In genomic region chr7:85474234-85474633, GRCh38 we compare ENCODE assay signal across 13 cellular contexts.
DNase-seq lines count a peak whose midpoint lies in the region; ATAC-seq, FAIRE-seq and TF ChIP-seq lines count a peak whose summit lies in the region.
"Had no signal": no experiment of that assay in that cellular context is flagged by ENCODE, and none has a peak within 500 bp of the region (broad histone marks: within the 10 kb centered on the region; RNA-seq: fewer than 3 reads in every experiment).

No MANE protein-coding gene starts in this region.

- H3K4me2 ChIP-seq in smooth muscle cell, result no peak overlapping the region

- no peak overlapping the region for H3K4me3 ChIP-seq in smooth muscle cell
- no peak overlapping the region for H3K4me3 ChIP-seq in left ventricle myocardium inferior

- H3K27me3 Mint-ChIP-seq in activated T-cell treated with anti-CD3 and anti-CD28 coated beads, Interleukin-2, amount 50 U/mL, for 72 hours (ENCODE audit: low read depth), result no peaks in the 10 kb centered on the region
- H3K27me3 Mint-ChIP-seq: brain had no signal

- H3K36me3 ChIP-seq in smooth muscle cell (ENCODE audit: low read depth), result no peaks in the 10 kb centered on the region
- no peaks in the 10 kb centered on the region for H3K36me3 ChIP-seq in left ventricle myocardium inferior

- FAIRE-seq in frontal cortex (lab: Jason Lieb, UNC), result no peak
- FAIRE-seq: GM18507, TTC549 had no signal

- ATAC-seq in activated T-cell treated with anti-CD3 and anti-CD28 coated beads, Interleukin-2, amount 50 U/mL, for 72 hours (replicated peaks in 1 of 2), result peak; percentile 23 to 46
- ATAC-seq in HG02642 (IDR thresholded peaks at IDR 0.05; ENCODE audit: poor library complexity, unreplicated experiment) (peak; percentile 74), HG03457 (IDR thresholded peaks at IDR 0.05; ENCODE audit: unreplicated experiment) (peak; percentile 69)

- TF ChIP-seq CTCF in smooth muscle cell (IDR thresholded peaks at IDR 0.05; ENCODE audit: borderline replicate concordance, insufficient read depth, poor library complexity, severe bottlenecking), result no peak
- no peak for TF ChIP-seq CTCF in left ventricle myocardium inferior (IDR thresholded peaks at IDR 0.05; ENCODE audit: borderline replicate concordance)

- H3K9me3 Mint-ChIP-seq in activated T-cell treated with anti-CD3 and anti-CD28 coated beads, Interleukin-2, amount 50 U/mL, for 72 hours, result no peaks in the 10 kb centered on the region
- H3K9me3 Mint-ChIP-seq: brain had no signal

- peak in 1 of 2 donors; percentile 0 for DNase-seq in activated T-cell treated with anti-CD3 and anti-CD28 coated beads, Interleukin-2, amount 50 U/mL, for 72 hours
- no peak for DNase-seq in activated T-cell treated with anti-CD3 and anti-CD28 coated beads for 4 hours
- no peak for DNase-seq in smooth muscle cell (lab: John Stamatoyannopoulos, UW; ENCODE audit: unreplicated experiment)
- no peak for DNase-seq in frontal cortex (ENCODE audit: low spot score in 2 of 2)
- DNase-seq in activated naive CD4-positive, alpha-beta T cell treated with Interleukin-2 at 50 U/mL for 16 hours, result no peak
- DNase-seq in left ventricle myocardium inferior, result no peak
- DNase-seq: 8988T, DMS 273 treated with DMSO at 0.1 percent for 48 hours had no signal

- H3K79me2 ChIP-seq in smooth muscle cell (ENCODE audit: low read depth), result no peaks in the 10 kb centered on the region

- H3F3A ChIP-seq in smooth muscle cell (ENCODE audit: low read depth), result peaks cover 3% of the 10 kb centered on the region

- 53% methylated on average over 2 of the region's 2 CpGs for WGBS in smooth muscle cell (ENCODE audit: low lambda C conversion rate)

- no peaks in the 10 kb centered on the region for H3K9me3 ChIP-seq in smooth muscle cell (replicated peaks; ENCODE audit: low read depth)
- H3K9me3 ChIP-seq in left ventricle myocardium inferior (replicated peaks), result no peaks in the 10 kb centered on the region

- no peak overlapping the region for H3K4me3 Mint-ChIP-seq in activated T-cell treated with anti-CD3 and anti-CD28 coated beads, Interleukin-2, amount 50 U/mL, for 72 hours
- H3K4me3 Mint-ChIP-seq: brain had no signal

- no peaks in the 10 kb centered on the region for H3K27me3 ChIP-seq in smooth muscle cell (ENCODE audit: low read depth)
- no peaks in the 10 kb centered on the region for H3K27me3 ChIP-seq in left ventricle myocardium inferior (ENCODE audit: low read depth)

- no peaks in the 10 kb centered on the region for H4K20me1 ChIP-seq in smooth muscle cell (ENCODE audit: low read depth)

- H3K4me1 Mint-ChIP-seq in activated T-cell treated with anti-CD3 and anti-CD28 coated beads, Interleukin-2, amount 50 U/mL, for 72 hours (ENCODE audit: low read depth), result peaks cover 17% of the 10 kb centered on the region

- no peaks in the 10 kb centered on the region for H3K36me3 Mint-ChIP-seq in activated T-cell treated with anti-CD3 and anti-CD28 coated beads, Interleukin-2, amount 50 U/mL, for 72 hours (ENCODE audit: insufficient read depth in 2 of 2)
- H3K36me3 Mint-ChIP-seq: brain had no signal

- peaks cover 16% of the 10 kb centered on the region for H3K4me1 ChIP-seq in smooth muscle cell (ENCODE audit: low read depth)
- H3K4me1 ChIP-seq in left ventricle myocardium inferior, result no peaks in the 10 kb centered on the region

- peak overlapping the region; percentile 90 for H3K27ac ChIP-seq in smooth muscle cell (ENCODE audit: low read depth)
- H3K27ac ChIP-seq in left ventricle myocardium inferior (replicated peaks), result no peak overlapping the region

- intact Hi-C loops in left ventricle myocardium inferior (cut with micrococcal nuclease), result no loop called here

- no peak overlapping the region for H3K27ac Mint-ChIP-seq in activated T-cell treated with anti-CD3 and anti-CD28 coated beads, Interleukin-2, amount 50 U/mL, for 72 hours
- H3K27ac Mint-ChIP-seq: brain had no signal

- H3K9ac ChIP-seq in smooth muscle cell (ENCODE audit: low read depth), result no peak overlapping the region

- H2AFZ ChIP-seq in smooth muscle cell (ENCODE audit: low read depth), result no peak overlapping the region
